ENCODE assay signal across 15 cellular contexts in the genomic region with DNA sequence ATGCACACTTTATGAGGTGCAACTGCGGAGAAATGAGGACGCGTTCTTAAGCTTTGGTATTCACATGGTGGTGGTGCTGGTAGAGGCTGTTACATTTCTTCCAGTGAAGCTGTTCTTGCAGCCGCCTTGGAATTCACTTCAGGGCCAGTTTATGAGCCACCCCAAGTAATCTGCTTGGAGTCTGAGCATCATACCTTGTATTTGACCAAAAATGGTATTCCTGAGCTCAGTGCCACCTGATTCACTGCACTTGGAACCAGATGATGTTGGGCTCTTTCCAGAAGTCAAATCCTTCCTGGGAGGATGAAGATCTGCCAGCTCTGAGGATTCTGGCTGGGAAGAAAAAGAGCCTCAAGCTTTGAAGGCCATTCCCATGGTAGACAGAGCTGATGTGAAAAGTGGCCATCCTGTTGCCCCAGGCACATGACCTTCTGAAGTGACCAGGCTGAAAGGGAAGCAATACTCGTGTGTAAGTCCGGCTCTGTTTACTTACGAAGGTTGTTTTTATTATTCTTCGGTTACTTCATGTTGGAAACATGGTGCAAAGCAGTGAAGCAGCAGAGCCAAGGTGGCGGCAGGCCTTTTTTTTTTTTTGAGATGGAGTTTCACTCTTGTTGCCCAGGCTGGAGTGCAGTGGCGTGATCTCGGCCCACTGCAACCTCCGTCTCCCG. TPM values are rescaled to one million over a fixed set of nuclear protein-coding genes. Genes with fewer than 3 reads are reported as not detected.
DNase-seq lines count a peak whose midpoint lies in the region; ATAC-seq, FAIRE-seq and TF ChIP-seq lines count a peak whose summit lies in the region.
"Had no signal": no experiment of that assay in that cellular context is flagged by ENCODE, and none has a peak within 500 bp of the region (broad histone marks: within the 10 kb centered on the region; RNA-seq: fewer than 3 reads in every experiment).

No MANE protein-coding gene starts in this region.

- no peak overlapping the region for H2AFZ ChIP-seq in keratinocyte (ENCODE audit: control insufficient read depth, low read length)

- DNase-seq in cardiac muscle cell (ENCODE audit: low read depth in 1 of 2, low spot score in 1 of 2) (peak in 1 of 2 donors; percentile 54), heart left ventricle (no peak), keratinocyte (ENCODE audit: low read depth, low spot score) (no peak), transverse colon (no peak), NCI-H2227 treated with DMSO at 0.1 percent for 48 hours (lab: John Stamatoyannopoulos, UW) (no peak), KG1 (lab: John Stamatoyannopoulos, UW) (no peak), RCC 7860 (ENCODE audit: low spot score) (no peak)
- DNase-seq: kidney, NCI-H524 treated with DMSO at 0.1 percent for 48 hours had no signal

- FAIRE-seq in keratinocyte (lab: Jason Lieb, UNC) (no peak), RCC 7860 (lab: Jason Lieb, UNC) (no peak)
- FAIRE-seq: A204.1, kidney had no signal

- H3K9me1 ChIP-seq in keratinocyte (ENCODE audit: control insufficient read depth, extremely low read depth, insufficient read depth, low read length) = peaks cover 6% of the 10 kb centered on the region

- peaks cover 44% of the 10 kb centered on the region for H3K4me1 Mint-ChIP-seq in brain

- TF ChIP-seq EP300 in transverse colon (IDR thresholded peaks at IDR 0.05; ENCODE audit: low read depth) = peak; percentile 36

- peaks cover 46% of the 10 kb centered on the region for H3K79me2 ChIP-seq in keratinocyte (ENCODE audit: control insufficient read depth, insufficient read depth, low read length)

- ATAC-seq in heart left ventricle = no peak

- H3K27ac ChIP-seq in cardiac muscle cell (peak overlapping the region; percentile 43), heart left ventricle (peak overlapping the region in 1 of 12 donors; percentile 81), keratinocyte (ENCODE audit: control insufficient read depth, insufficient read depth, low read length) (peak overlapping the region; percentile 98), transverse colon (peak overlapping the region; percentile 76 to 84 (median 80))
- H3K27ac ChIP-seq: SJSA1 had no signal

- H3K36me3 ChIP-seq in cardiac muscle cell (peaks cover 11% of the 10 kb centered on the region), heart left ventricle (peaks cover 0 to 41% (median 20%) of the 10 kb centered on the region in 9 donors), keratinocyte (ENCODE audit: control insufficient read depth in 2 of 2, extremely low read depth in 1 of 2, insufficient read depth in 2 of 2, low read length in 2 of 2) (peaks cover 18 to 32% of the 10 kb centered on the region in 2 experiments), transverse colon (peaks cover 0 to 4% (median 0%) of the 10 kb centered on the region in 4 donors)

- peaks cover 8 to 12% (median 11%) of the 10 kb centered on the region in 5 experiments for H3K9me3 Mint-ChIP-seq in brain

- TF ChIP-seq POLR2A in heart left ventricle (IDR thresholded peaks at IDR 0.05) (no peak), transverse colon (IDR thresholded peaks at IDR 0.05) (no peak)

- H3K4me3 ChIP-seq in cardiac muscle cell (no peak overlapping the region), heart left ventricle (no peak overlapping the region), keratinocyte (ENCODE audit: control insufficient read depth in 2 of 3, extremely low read depth in 1 of 3, insufficient read depth in 2 of 3, low read depth in 1 of 3, low read length in 3 of 3) (peak overlapping the region in 1 of 3 experiments; percentile 37), transverse colon (no peak overlapping the region)
- H3K4me3 ChIP-seq: SJSA1 had no signal

- in situ Hi-C loops in transverse colon (cut with MboI; ENCODE audit: low pct_ligation_motif_present in 1 of 4, low pct_unique_long_range_greater_than_20kb in 1 of 4, low sequenced_read_pairs in 3 of 4) = no loop called here

- no peak overlapping the region for H3K4me3 Mint-ChIP-seq in brain
- H3K4me3 Mint-ChIP-seq: type B pancreatic cell had no signal

- no peaks in the 10 kb centered on the region for H3K9me3 ChIP-seq in cardiac muscle cell (ENCODE audit: low read depth)
- peaks cover 0 to 12% (median 0%) of the 10 kb centered on the region in 12 donors for H3K9me3 ChIP-seq in heart left ventricle
- H3K9me3 ChIP-seq in keratinocyte (ENCODE audit: control insufficient read depth, low read depth, low read length) = no peaks in the 10 kb centered on the region
- H3K9me3 ChIP-seq in transverse colon = no peaks in the 10 kb centered on the region
- H3K9me3 ChIP-seq: SJSA1 had no signal

- TF ChIP-seq CTCF in cardiac muscle cell (IDR thresholded peaks at IDR 0.05; ENCODE audit: low read depth, low read length) = no peak
- TF ChIP-seq CTCF in heart left ventricle (IDR thresholded peaks at IDR 0.05) = no peak
- TF ChIP-seq CTCF in brain (conservative IDR thresholded peaks at IDR 0.05) = no peak
- no peak for TF ChIP-seq CTCF in keratinocyte (optimal IDR thresholded peaks at IDR 0.05 in 1 of 3, IDR thresholded peaks at IDR 0.05 in 1 of 3, conservative IDR thresholded peaks at IDR 0.05 in 1 of 3; ENCODE audit: extremely low read depth in 1 of 3, insufficient read depth in 2 of 3, low read length in 3 of 3)
- TF ChIP-seq CTCF in transverse colon (IDR thresholded peaks at IDR 0.05) = no peak

- intact Hi-C loops in heart left ventricle (cut with DNase I) (no loop called here), transverse colon (cut with DNase I; ENCODE audit: low total_unique reads) (no loop called here)

- peaks cover 24% of the 10 kb centered on the region for H3K4me1 ChIP-seq in cardiac muscle cell (ENCODE audit: low read depth)
- peaks cover 0 to 66% (median 18%) of the 10 kb centered on the region in 12 donors for H3K4me1 ChIP-seq in heart left ventricle
- peaks cover 58% of the 10 kb centered on the region for H3K4me1 ChIP-seq in keratinocyte (ENCODE audit: control insufficient read depth, extremely low read depth, insufficient read depth, low read length)
- peaks cover 22 to 64% (median 45%) of the 10 kb centered on the region in 4 donors for H3K4me1 ChIP-seq in transverse colon

- peak overlapping the region; percentile 10 for H3K9ac ChIP-seq in keratinocyte (ENCODE audit: control insufficient read depth, extremely low read depth, insufficient read depth, low read length)

- H3K27me3 ChIP-seq in cardiac muscle cell (no peaks in the 10 kb centered on the region), heart left ventricle (no peaks in the 10 kb centered on the region), keratinocyte (ENCODE audit: control insufficient read depth, extremely low read depth, insufficient read depth, low read length) (no peaks in the 10 kb centered on the region), transverse colon (no peaks in the 10 kb centered on the region)
- H3K27me3 ChIP-seq: SJSA1 had no signal

- 92 to 94% (median 93%) methylated on average over 13 of the region's 13 CpGs for WGBS in heart left ventricle, 4 donors
- 83 to 100% methylated on average over 1 to 13 of the region's 13 CpGs for WGBS in transverse colon (ENCODE audit: low coverage in 1 of 2), 2 donors

- dilution Hi-C loops in keratinocyte (cut with MboI; ENCODE audit: extremely low pct_ligation_motif_present, low sequenced_read_pairs) = no loop called here

- H3K27ac Mint-ChIP-seq in brain = peak overlapping the region in 3 of 5 experiments; percentile 26 to 82 (median 64)
- H3K27ac Mint-ChIP-seq: type B pancreatic cell had no signal

- H3K36me3 Mint-ChIP-seq in brain = peaks cover 69% of the 10 kb centered on the region

- no peaks in the 10 kb centered on the region for H3K27me3 Mint-ChIP-seq in brain
- H3K27me3 Mint-ChIP-seq: type B pancreatic cell had no signal

- H3K4me2 ChIP-seq in keratinocyte (ENCODE audit: control insufficient read depth, extremely low read depth, insufficient read depth, low read depth, low read length) = peak overlapping the region; percentile 98

- no peaks in the 10 kb centered on the region for H4K20me1 ChIP-seq in keratinocyte (ENCODE audit: control insufficient read depth, extremely low read depth, insufficient read depth, low read length)

RNA-seq across cellular contexts. Expression of a gene that starts 7.7 kb away (rescaled TPM):
- total RNA-seq in cardiac muscle cell (27.7 and 34.7 TPM in 2 replicates), heart left ventricle (10 to 100 TPM; 14.0 to 25.6 (median 20.4) TPM), transverse colon (10 to 100 TPM in 3 of 4 donors, 1 to 10 TPM in 1; 8.8 to 31.4 (median 21.3) TPM)
- polyA plus RNA-seq in cardiac muscle cell (111 and 115 TPM in 2 replicates), heart left ventricle (10 to 100 TPM; 19.2 to 54.9 TPM), brain (ENCODE audit: insufficient read depth, low read depth, low replicate concordance) (164 TPM), keratinocyte (82.3 to 109 TPM (median 109 TPM) in 3 replicates)
- polyA plus RNA-seq in keratinocyte (2011; ENCODE audit: low read depth) = 7.6 TPM
- 110 and 123 TPM in 2 replicates for polyA plus RNA-seq in keratinocyte (2011; cell fraction: cytosol; rRNA removed)
- 79.0 and 84.6 TPM in 2 replicates for polyA plus RNA-seq in keratinocyte (2011; cell fraction: nucleus; rRNA removed)
- 48.2 and 69.9 TPM in 2 replicates for polyA plus RNA-seq in keratinocyte (2012; ENCODE audit: low replicate concordance)
- 40.9 to 65.6 TPM (median 48.7 TPM) in 3 replicates for polyA minus RNA-seq in keratinocyte
- polyA minus RNA-seq in keratinocyte (2011; cell fraction: cytosol; rRNA and poly(A)+ RNA removed) = 34.0 TPM
- polyA minus RNA-seq in keratinocyte (2011; cell fraction: nucleus; rRNA and poly(A)+ RNA removed) = 14.7 and 18.5 TPM in 2 replicates

RNA-seq across cellular contexts. Expression of a gene that starts 35.6 kb away (rescaled TPM):
- total RNA-seq in cardiac muscle cell (0.63 and 1.1 TPM in 2 replicates), heart left ventricle (not detected), transverse colon (not detected)
- polyA plus RNA-seq in cardiac muscle cell (0.34 TPM in 1 of 2 replicates, not detected in the other), heart left ventricle (not detected), brain (ENCODE audit: insufficient read depth, low read depth, low replicate concordance) (not detected), keratinocyte (not detected in 3 replicates)
- polyA plus RNA-seq in keratinocyte (2011; ENCODE audit: low read depth) = not detected
- polyA plus RNA-seq in keratinocyte (2011; cell fraction: cytosol; rRNA removed) = not detected in 2 replicates
- not detected in 2 replicates for polyA plus RNA-seq in keratinocyte (2011; cell fraction: nucleus; rRNA removed)
- polyA plus RNA-seq in keratinocyte (2012; ENCODE audit: low replicate concordance) = not detected in 2 replicates
- not detected in 3 replicates for polyA minus RNA-seq in keratinocyte
- not detected for polyA minus RNA-seq in keratinocyte (2011; cell fraction: cytosol; rRNA and poly(A)+ RNA removed)
- not detected in 2 replicates for polyA minus RNA-seq in keratinocyte (2011; cell fraction: nucleus; rRNA and poly(A)+ RNA removed)
- total RNA-seq: H4, kidney, LHCN-M2, SJSA1 had no signal

RNA-seq across cellular contexts. Expression of a gene that starts 48.7 kb away (rescaled TPM):
- total RNA-seq in cardiac muscle cell (26.5 and 34.3 TPM in 2 replicates), heart left ventricle (10 to 100 TPM in 1 of 9 donors, 1 to 10 TPM in 8; 3.0 to 19.9 (median 5.2) TPM), transverse colon (100 to 1,000 TPM in 3 of 4 donors, 10 to 100 TPM in 1; 87.0 to 155 (median 130) TPM)
- polyA plus RNA-seq in cardiac muscle cell (26.2 and 34.7 TPM in 2 replicates), heart left ventricle (1 to 10 TPM; 2.5 to 3.0 TPM), brain (ENCODE audit: insufficient read depth, low read depth, low replicate concordance) (60.3 TPM), keratinocyte (22.8 to 32.3 TPM (median 30.9 TPM) in 3 replicates)
- polyA plus RNA-seq in keratinocyte (2011; ENCODE audit: low read depth) = 10.3 TPM
- 22.0 and 26.2 TPM in 2 replicates for polyA plus RNA-seq in keratinocyte (2011; cell fraction: cytosol; rRNA removed)
- polyA plus RNA-seq in keratinocyte (2011; cell fraction: nucleus; rRNA removed) = 65.3 and 76.3 TPM in 2 replicates
- polyA plus RNA-seq in keratinocyte (2012; ENCODE audit: low replicate concordance) = 16.5 and 28.7 TPM in 2 replicates
- 47.7 to 113 TPM (median 52.6 TPM) in 3 replicates for polyA minus RNA-seq in keratinocyte
- 31.1 TPM for polyA minus RNA-seq in keratinocyte (2011; cell fraction: cytosol; rRNA and poly(A)+ RNA removed)
- polyA minus RNA-seq in keratinocyte (2011; cell fraction: nucleus; rRNA and poly(A)+ RNA removed) = 39.2 and 42.9 TPM in 2 replicates
